In the genomic region with DNA sequence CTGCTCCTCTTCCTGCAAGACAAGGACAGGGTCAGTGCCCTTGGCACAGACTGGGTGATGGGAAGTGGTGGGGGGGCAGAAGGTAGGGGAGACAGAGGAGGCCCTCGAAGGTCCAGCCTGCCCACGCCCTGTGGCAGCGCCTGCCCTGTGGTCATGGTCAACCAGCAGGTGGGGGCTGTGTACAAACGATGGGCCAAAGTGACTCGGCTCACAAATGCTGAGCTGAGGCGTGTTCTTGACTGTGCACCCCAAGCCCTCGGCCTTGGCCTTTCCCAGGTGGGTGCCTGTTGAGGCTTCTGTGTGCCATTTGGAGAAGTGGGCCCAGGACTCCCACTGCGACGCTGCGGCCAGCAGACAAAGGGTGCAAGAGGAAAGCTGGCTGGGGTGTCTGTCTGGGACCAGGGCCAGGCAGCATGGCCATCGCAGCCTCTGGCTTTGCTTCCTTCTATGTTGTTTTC, we compare ENCODE assay signal across 8 cellular contexts. TPM values are rescaled to one million over a fixed set of nuclear protein-coding genes. Genes with fewer than 3 reads are reported as not detected.
DNase-seq lines count a peak whose midpoint lies in the region; ATAC-seq and TF ChIP-seq lines count a peak whose summit lies in the region.
"Had no signal": no experiment of that assay in that cellular context is flagged by ENCODE, and none has a peak within 500 bp of the region (broad histone marks: within the 10 kb centered on the region; RNA-seq: fewer than 3 reads in every experiment).

No MANE protein-coding gene starts in this region.

- TF ChIP-seq CTCF in body of pancreas (IDR thresholded peaks at IDR 0.05) (no peak), vagina (IDR thresholded peaks at IDR 0.05) (no peak)

- intact Hi-C loops in body of pancreas (cut with DNase I): no loop called here
- intact Hi-C loops in vagina (cut with DNase I): no loop called here

- H3K9me3 ChIP-seq in body of pancreas (no peaks in the 10 kb centered on the region), vagina (no peaks in the 10 kb centered on the region)

- no peak overlapping the region for H3K4me3 ChIP-seq in body of pancreas
- peak overlapping the region in 1 of 2 donors; percentile 18 for H3K4me3 ChIP-seq in vagina
- H3K4me3 ChIP-seq: GM12878, PC-9 had no signal

- H3K27ac ChIP-seq in body of pancreas (peak overlapping the region; percentile 25 to 65 (median 60)), vagina (peak overlapping the region; percentile 86)
- H3K27ac ChIP-seq: PC-9 had no signal

- ATAC-seq in body of pancreas (no peak), GM19035 (IDR thresholded peaks at IDR 0.05; ENCODE audit: unreplicated experiment) (no peak)
- ATAC-seq: GM12878 had no signal

- H3K4me1 ChIP-seq in body of pancreas: peaks cover 15% of the 10 kb centered on the region
- H3K4me1 ChIP-seq in vagina: peaks cover 64% of the 10 kb centered on the region

- WGBS in body of pancreas, 2 donors: 71 to 74% methylated on average over 1 to 11 of the region's 11 CpGs

- H3K27me3 ChIP-seq in body of pancreas: no peaks in the 10 kb centered on the region
- no peaks in the 10 kb centered on the region for H3K27me3 ChIP-seq in vagina

- H3K36me3 ChIP-seq in body of pancreas (replicated peaks in 1 of 2; ENCODE audit: insufficient read depth in 1 of 2, low read depth in 2 of 2): no peaks in the 10 kb centered on the region
- H3K36me3 ChIP-seq in vagina: no peaks in the 10 kb centered on the region

- DNase-seq in body of pancreas (no peak), lung microvascular endothelial cell (ENCODE audit: low read depth in 2 of 2) (peak; percentile 57 to 68), vagina (ENCODE audit: extremely low spot score in 2 of 2) (no peak), NCI-H187 treated with DMSO at 0.1 percent for 48 hours (lab: John Stamatoyannopoulos, UW) (no peak)
- DNase-seq: effector CD4-positive, alpha-beta T cell; PC-9 had no signal

- TF ChIP-seq POLR2A in body of pancreas (IDR thresholded peaks at IDR 0.05) (no peak), vagina (IDR thresholded peaks at IDR 0.05) (no peak)

RNA-seq across cellular contexts. Expression of gene MXRA7, which starts 22.6 kb away (rescaled TPM):
- total RNA-seq in body of pancreas (10 to 100 TPM; 71.9 to 87.4 TPM), lung microvascular endothelial cell (112 and 221 TPM in 2 replicates), vagina (114 TPM)

RNA-seq across cellular contexts. Expression of gene JMJD6, which starts 38.2 kb away (rescaled TPM):
- total RNA-seq in body of pancreas (10 to 100 TPM; 15.2 to 20.0 TPM), lung microvascular endothelial cell (10.5 and 15.1 TPM in 2 replicates), vagina (28.0 TPM)

RNA-seq across cellular contexts. Expression of gene METTL23, which starts 38.4 kb away (rescaled TPM):
- total RNA-seq in body of pancreas: 10 to 100 TPM; 25.9 to 44.2 TPM
- 20.0 and 22.8 TPM in 2 replicates for total RNA-seq in lung microvascular endothelial cell
- total RNA-seq in vagina: 20.9 TPM

RNA-seq across cellular contexts. Expression of gene ST6GALNAC1, which starts 44.6 kb away (rescaled TPM):
- total RNA-seq in body of pancreas (10 to 100 TPM in 1 of 2 donors, 1 to 10 TPM in 1; 9.3 to 13.5 TPM), lung microvascular endothelial cell (not detected in 2 replicates), vagina (4.4 TPM)

RNA-seq across cellular contexts. Expression of gene SRSF2, which starts 48.9 kb away (rescaled TPM):
- total RNA-seq in body of pancreas (100 to 1,000 TPM; 258 to 301 TPM), lung microvascular endothelial cell (142 and 143 TPM in 2 replicates), vagina (413 TPM)

Comparison
In these comparisons a context has a peak if more than half of its experiments do, and no peak if none do; other contexts are left out.
1. DNase-seq: peak in lung microvascular endothelial cell (2 of 2); none in body of pancreas (0 of 4), vagina (0 of 2) and NCI-H187 treated with DMSO at 0.1 percent for 48 hours (single experiment).